In genomic region chr11:91495837-91496236, GRCh38 we compare ENCODE assay signal across 22 cellular contexts.
"Had no signal": no experiment of that assay in that cellular context is flagged by ENCODE, and none has a peak within 500 bp of the region (broad histone marks: within the 10 kb centered on the region; RNA-seq: fewer than 3 reads in every experiment).

No MANE protein-coding gene starts in this region.

- H3K4me1 ChIP-seq: adrenal gland, breast epithelium had no signal

- H3K36me3 Mint-ChIP-seq: activated naive CD8-positive, alpha-beta T cell treated with anti-CD3 and anti-CD28 coated beads, Interleukin-2, amount 10 ng/mL, durations not matched to agents 7 days and 5 days had no signal

- H3K4me1 Mint-ChIP-seq: activated naive CD8-positive, alpha-beta T cell treated with anti-CD3 and anti-CD28 coated beads, Interleukin-2, amount 10 ng/mL, durations not matched to agents 7 days and 5 days had no signal

- H3K36me3 ChIP-seq: adrenal gland, breast epithelium, WERI-Rb-1 had no signal

- ATAC-seq: activated CD8-positive, alpha-beta T cell treated with anti-CD3 and anti-CD28 coated beads, Interleukin-2, amount 10 ng/mL, durations not matched to agents 7 days and 5 days had no signal

- H3K4me3 Mint-ChIP-seq: activated CD8-positive, alpha-beta T cell treated with anti-CD3 and anti-CD28 coated beads, Interleukin-2, amount 10 ng/mL, durations not matched to agents 7 days and 5 days; activated naive CD8-positive, alpha-beta T cell treated with anti-CD3 and anti-CD28 coated beads, Interleukin-2, amount 10 ng/mL, durations not matched to agents 7 days and 5 days had no signal

- H3K9me3 Mint-ChIP-seq: activated naive CD8-positive, alpha-beta T cell treated with anti-CD3 and anti-CD28 coated beads, Interleukin-2, amount 10 ng/mL, durations not matched to agents 7 days and 5 days had no signal

- DNase-seq: activated CD4-positive, alpha-beta T cell treated with anti-CD3 and anti-CD28 coated beads for 48 hours; activated CD4-positive, alpha-beta T cell treated with anti-CD3 and anti-CD28 coated beads, Interleukin-2, amount 50 U/mL, for 4 hours; activated CD8-positive, alpha-beta memory T cell treated with anti-CD3 and anti-CD28 coated beads, Interleukin-2, amount 50 U/mL, for 48 hours; activated CD8-positive, alpha-beta T cell treated with anti-CD3 and anti-CD28 coated beads, Interleukin-2, amount 10 ng/mL, durations not matched to agents 7 days and 5 days; activated naive CD4-positive, alpha-beta T cell treated with anti-CD3 and anti-CD28 coated beads, Interleukin-2, amount 50 U/mL, for 16 hours; activated naive CD8-positive, alpha-beta T cell treated with anti-CD3 and anti-CD28 coated beads, Interleukin-2, amount 10 ng/mL, durations not matched to agents 7 days and 5 days; activated T-cell treated with anti-CD3 and anti-CD28 coated beads, Interleukin-2, amount 50 U/mL, for 1 hour; adrenal gland; aorta; central memory CD4-positive, alpha-beta T cell; cortex of kidney; MM.1S; NCI-H1105 treated with DMSO at 0.1 percent for 48 hours; NCI-H1436 treated with DMSO at 0.1 percent for 48 hours; NCI-H187; NCI-H2081; NCI-H524; SHP77 treated with DMSO at 0.1 percent for 48 hours; T-helper 1 cell; WERI-Rb-1 had no signal

- H3K4me2 ChIP-seq: KMS-11 had no signal

- H3K27me3 Mint-ChIP-seq: activated naive CD8-positive, alpha-beta T cell treated with anti-CD3 and anti-CD28 coated beads, Interleukin-2, amount 10 ng/mL, durations not matched to agents 7 days and 5 days had no signal

- H3K9me3 ChIP-seq: adrenal gland, breast epithelium had no signal

- H3K27me3 ChIP-seq: adrenal gland, breast epithelium had no signal

- H3K9ac ChIP-seq: KMS-11 had no signal

- H3K4me3 ChIP-seq: adrenal gland, breast epithelium had no signal

- H3K27ac Mint-ChIP-seq: activated CD8-positive, alpha-beta T cell treated with anti-CD3 and anti-CD28 coated beads, Interleukin-2, amount 10 ng/mL, durations not matched to agents 7 days and 5 days; activated naive CD8-positive, alpha-beta T cell treated with anti-CD3 and anti-CD28 coated beads, Interleukin-2, amount 10 ng/mL, durations not matched to agents 7 days and 5 days had no signal

- H3K27ac ChIP-seq: adrenal gland, breast epithelium, KMS-11, WERI-Rb-1 had no signal
